17 cellular contexts compared by ENCODE assay signal in the genomic region with DNA sequence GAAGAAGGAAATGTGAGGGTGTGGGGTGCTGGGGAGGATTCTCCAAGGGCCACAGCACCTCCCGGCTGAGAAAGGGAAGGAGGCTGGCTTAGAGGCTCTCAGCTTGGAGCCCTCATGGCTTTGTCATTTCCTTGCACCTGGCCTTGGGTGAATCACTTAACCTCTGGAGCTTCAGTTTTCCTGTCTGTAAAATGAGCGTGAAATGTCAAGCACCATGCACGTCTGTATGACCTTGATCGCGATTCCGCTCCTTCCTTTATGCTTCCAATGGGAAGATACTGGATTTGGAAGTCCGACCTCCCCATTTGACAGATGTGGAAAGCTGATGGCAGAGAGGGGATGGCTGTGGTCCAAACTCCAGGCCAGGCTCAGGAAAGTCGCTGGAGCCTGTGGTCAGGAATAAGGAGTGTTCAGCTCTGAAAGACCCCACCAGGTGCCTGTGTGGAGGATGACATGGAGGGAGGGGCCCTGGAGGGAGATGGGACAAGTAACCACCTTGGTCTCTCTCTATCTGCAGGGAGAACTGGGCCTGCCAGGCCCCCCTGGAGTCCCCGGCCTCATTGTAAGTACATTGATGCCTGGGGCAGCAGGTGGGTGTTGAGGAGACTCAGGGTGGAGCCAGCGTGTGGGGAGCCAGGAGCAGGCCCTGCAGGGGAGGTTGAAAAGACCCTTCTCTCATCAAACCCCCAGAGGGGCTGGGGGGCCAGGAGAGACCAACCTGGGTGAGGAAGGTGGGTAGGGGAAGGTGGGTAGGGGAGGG.
DNase-seq lines count a peak whose midpoint lies in the region; ATAC-seq lines count a peak whose summit lies in the region.
"Had no signal": no experiment of that assay in that cellular context is flagged by ENCODE, and none has a peak within 500 bp of the region (broad histone marks: within the 10 kb centered on the region; RNA-seq: fewer than 3 reads in every experiment).

No MANE protein-coding gene starts in this region.

- DNase-seq in A172 (ENCODE audit: low spot score) (peak; percentile 51), ELR (ENCODE audit: low read depth) (peak; percentile 81), RPMI7951 (ENCODE audit: low read depth) (peak; percentile 66), glomerular endothelial cell (ENCODE audit: extremely low read depth, low read depth, low spot score) (peak; percentile 44), NCI-H2107 treated with DMSO at 0.1 percent for 48 hours (lab: John Stamatoyannopoulos, UW; ENCODE audit: unreplicated experiment) (no peak), CD1c-positive myeloid dendritic cell (ENCODE audit: extremely low spot score) (no peak)
- DNase-seq in activated effector memory CD4-positive, alpha-beta T cell treated with Interleukin-2 at 50 U/mL for 16 hours: no peak
- DNase-seq: CD4-positive, alpha-beta T cell; H9; NCI-H1092 treated with DMSO at 0.1 percent for 48 hours; NCI-H1694; NCI-H2107; NCI-H345; NCI-H69; SIG-M5 had no signal

- no peak for ATAC-seq in HG03342 (IDR thresholded peaks at IDR 0.05; ENCODE audit: unreplicated experiment)
- ATAC-seq: K562 had no signal

Comparison
In these comparisons a context has a peak if more than half of its experiments do, and no peak if none do; other contexts are left out.
1. DNase-seq: peak in A172 (single experiment), ELR (single experiment), RPMI7951 (single experiment) and glomerular endothelial cell (single experiment); none in activated effector memory CD4-positive, alpha-beta T cell treated with Interleukin-2 at 50 U/mL for 16 hours (single experiment), NCI-H2107 treated with DMSO at 0.1 percent for 48 hours (single experiment) and CD1c-positive myeloid dendritic cell (single experiment).